In the genomic region with DNA sequence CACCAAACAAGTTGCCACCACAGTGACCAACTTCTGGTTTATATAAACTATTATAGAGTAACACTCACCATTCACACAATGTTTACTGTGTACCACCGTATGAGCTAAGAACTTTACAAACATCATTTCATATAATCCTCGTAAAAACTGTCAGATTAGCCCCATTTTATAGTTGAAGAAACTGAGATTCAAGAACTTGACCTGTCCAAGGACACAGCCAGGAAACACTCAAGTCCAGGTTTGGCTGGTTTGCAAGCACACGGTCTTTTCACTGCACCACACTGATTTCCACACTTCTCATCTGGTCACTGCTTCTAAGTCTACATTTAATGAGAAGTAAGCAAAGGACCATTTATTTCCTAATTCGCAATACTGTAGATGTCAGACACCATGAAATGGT, we compare ENCODE assay signal across 2 cellular contexts.
TF ChIP-seq lines count a peak whose summit lies in the region.

No MANE protein-coding gene starts in this region.

TF ChIP-seq in IMR-90, 13 proteins besides CTCF, POLR2A, EP300 and RAD21:
- no peak for TF ChIP-seq CEBPB (IDR thresholded peaks at IDR 0.05; ENCODE audit: low read depth, low read length)
- no peak for TF ChIP-seq MXI1 (IDR thresholded peaks at IDR 0.05; ENCODE audit: borderline replicate concordance, low read depth, low read length)
- TF ChIP-seq RCOR1 (IDR thresholded peaks at IDR 0.05; ENCODE audit: insufficient replicate concordance, low read length) = no peak
- TF ChIP-seq MAFK (IDR thresholded peaks at IDR 0.05; ENCODE audit: low read depth, low read length) = no peak
- no peak for TF ChIP-seq MAZ (IDR thresholded peaks at IDR 0.05; ENCODE audit: borderline replicate concordance, low read depth, low read length)
- no peak for TF ChIP-seq FOS (IDR thresholded peaks at IDR 0.05; ENCODE audit: low read depth, low read length)
- TF ChIP-seq CHD1 (IDR thresholded peaks at IDR 0.05; ENCODE audit: low read depth, low read length) = no peak
- TF ChIP-seq, protein P1, sequence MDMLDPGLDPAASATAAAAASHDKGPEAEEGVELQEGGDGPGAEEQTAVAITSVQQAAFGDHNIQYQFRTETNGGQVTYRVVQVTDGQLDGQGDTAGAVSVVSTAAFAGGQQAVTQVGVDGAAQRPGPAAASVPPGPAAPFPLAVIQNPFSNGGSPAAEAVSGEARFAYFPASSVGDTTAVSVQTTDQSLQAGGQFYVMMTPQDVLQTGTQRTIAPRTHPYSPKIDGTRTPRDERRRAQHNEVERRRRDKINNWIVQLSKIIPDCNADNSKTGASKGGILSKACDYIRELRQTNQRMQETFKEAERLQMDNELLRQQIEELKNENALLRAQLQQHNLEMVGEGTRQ (IDR thresholded peaks at IDR 0.05; ENCODE audit: low read depth, low read length) = no peak
- no peak for TF ChIP-seq RFX5 (IDR thresholded peaks at IDR 0.05; ENCODE audit: low read depth, low read length)
- TF ChIP-seq BHLHE40 (IDR thresholded peaks at IDR 0.05; ENCODE audit: low read depth, low read length) = no peak
- no peak for TF ChIP-seq SMC3 (IDR thresholded peaks at IDR 0.05; ENCODE audit: low read depth, low read length)
- TF ChIP-seq NFE2L2 (IDR thresholded peaks at IDR 0.05; ENCODE audit: low read depth, low read length) = no peak

TF ChIP-seq in K562, 482 proteins besides CTCF, POLR2A, EP300 and RAD21:
- TF ChIP-seq RERE (CRISPR knock-in tag; IDR thresholded peaks at IDR 0.05; ENCODE audit: borderline replicate concordance) (no peak), THAP12 (CRISPR knock-in tag; IDR thresholded peaks at IDR 0.05) (no peak), KDM1A (IDR thresholded peaks at IDR 0.05) (peak; percentile 22 to 56; a peak in 2 of 4 replicates), RBM25 (IDR thresholded peaks at IDR 0.05; ENCODE audit: low read depth, low read length, severe bottlenecking) (peak; percentile 89), BCOR (IDR thresholded peaks at IDR 0.05) (peak; percentile 77; the same call in 1 of the 2 replicates), ESRRA (IDR thresholded peaks at IDR 0.05; ENCODE audit: borderline replicate concordance, low read depth) (peak; percentile 93)
